ENCODE assay signal across 8 cellular contexts in the genomic region with DNA sequence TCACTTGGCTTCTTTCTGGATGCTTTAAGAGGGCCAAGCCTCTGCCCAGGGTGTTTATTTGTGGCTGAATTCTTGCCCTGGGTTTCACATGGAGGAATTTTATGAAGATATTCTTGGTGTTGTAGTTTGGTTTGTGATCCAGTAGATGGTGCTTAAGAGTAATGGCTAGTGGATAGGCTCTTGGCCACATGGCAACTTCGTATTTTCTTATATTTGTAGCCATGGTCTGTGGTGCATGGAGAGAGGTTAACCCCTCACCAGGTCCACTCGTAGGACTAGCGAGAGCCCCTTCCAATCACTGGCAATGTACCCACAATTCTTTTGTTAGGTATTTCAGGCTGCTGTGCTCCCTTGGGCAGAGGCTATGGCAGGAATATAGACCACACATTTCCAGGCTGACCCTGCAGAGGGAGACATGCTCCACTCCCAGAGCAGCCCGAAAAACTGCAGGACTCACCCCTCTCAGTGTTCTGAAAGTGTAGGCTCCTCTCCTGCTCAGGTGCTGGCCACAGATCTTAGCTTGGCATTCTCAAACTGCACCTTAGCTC.
A peak's percentile ranks its signal among the peaks of the same experiment; 100 is the strongest.
DNase-seq lines count a peak whose midpoint lies in the region; TF ChIP-seq lines count a peak whose summit lies in the region.

No MANE protein-coding gene starts in this region.

- H3K4me3 ChIP-seq in Jurkat, Clone E6-1 (ENCODE audit: low read length), result no peak overlapping the region
- H3K4me3 ChIP-seq in mesendoderm (ENCODE audit: low read length) (no peak overlapping the region), tibial nerve (no peak overlapping the region)

- H2BK15ac ChIP-seq in mesendoderm (replicated peaks; ENCODE audit: low read depth), result no peak overlapping the region

- H2BK120ac ChIP-seq in mesendoderm (ENCODE audit: low read depth, low read length), result no peak overlapping the region

- H3K9ac ChIP-seq in mesendoderm (ENCODE audit: low read length), result no peak overlapping the region

- TF ChIP-seq EP300 in tibial nerve (IDR thresholded peaks at IDR 0.05), result no peak

- peak; percentile 46 for DNase-seq in GDM1 (lab: John Stamatoyannopoulos, UW)
- peak; percentile 4 for DNase-seq in Jurkat, Clone E6-1 (ENCODE audit: low read depth, low spot score)
- peak; percentile 14 for DNase-seq in amniotic stem cell (lab: John Stamatoyannopoulos, UW)
- DNase-seq in mesendoderm, result peak; percentile 70
- no peak for DNase-seq in A172 (ENCODE audit: low spot score)
- DNase-seq in NCI-H1930 (lab: John Stamatoyannopoulos, UW), result no peak
- DNase-seq in tibial nerve (ENCODE audit: low spot score in 2 of 2), result no peak
- DNase-seq in effector CD4-positive, alpha-beta T cell, result no peak

- no peaks in the 10 kb centered on the region for H3K36me3 ChIP-seq in mesendoderm (ENCODE audit: control insufficient read depth, insufficient read depth, low read length)
- H3K36me3 ChIP-seq in tibial nerve, result no peaks in the 10 kb centered on the region

- no peak overlapping the region for H4K5ac ChIP-seq in mesendoderm (ENCODE audit: low read length)

- H3K4ac ChIP-seq in mesendoderm (ENCODE audit: low read depth, low read length), result no peak overlapping the region

- no peak overlapping the region for H3K56ac ChIP-seq in mesendoderm (ENCODE audit: low read length)

- no peaks in the 10 kb centered on the region for H3K79me2 ChIP-seq in mesendoderm (ENCODE audit: control insufficient read depth, insufficient read depth, low read length)

- H3K4me1 ChIP-seq in mesendoderm (ENCODE audit: control insufficient read depth, low read depth, low read length) (no peaks in the 10 kb centered on the region), tibial nerve (no peaks in the 10 kb centered on the region)

- H2AK5ac ChIP-seq in mesendoderm (ENCODE audit: low read length), result no peak overlapping the region

- H3K27me3 ChIP-seq in mesendoderm (ENCODE audit: insufficient read depth, low read length, poor library complexity), result no peaks in the 10 kb centered on the region
- no peaks in the 10 kb centered on the region for H3K27me3 ChIP-seq in tibial nerve

- no peak overlapping the region for H2BK5ac ChIP-seq in mesendoderm (ENCODE audit: low read length)

- WGBS in mesendoderm (ENCODE audit: extremely low coverage, insufficient coverage, low lambda C conversion rate), result no CpG with 5 or more reads among the region's 4 CpGs
- 79 to 91% methylated on average over 4 of the region's 4 CpGs for WGBS in tibial nerve, 2 donors

- peaks cover 0 to 21% (median 0%) of the 10 kb centered on the region in 4 donors for H3K9me3 ChIP-seq in tibial nerve

- TF ChIP-seq CTCF in tibial nerve (IDR thresholded peaks at IDR 0.05), result peak in 1 of 5 experiments; percentile 18

- H3K18ac ChIP-seq in mesendoderm (ENCODE audit: low read length), result no peak overlapping the region

- H3K27ac ChIP-seq in mesendoderm (ENCODE audit: low read depth, low read length), result no peak overlapping the region
- H3K27ac ChIP-seq in tibial nerve, result no peak overlapping the region

- no peak for TF ChIP-seq POLR2A in tibial nerve (IDR thresholded peaks at IDR 0.05)

- no peaks in the 10 kb centered on the region for H3K79me1 ChIP-seq in mesendoderm (ENCODE audit: low read length)

- no peak overlapping the region for H4K8ac ChIP-seq in mesendoderm (ENCODE audit: low read depth, low read length)

- no peak overlapping the region for H3K4me2 ChIP-seq in mesendoderm (ENCODE audit: low read length)

- H3K23ac ChIP-seq in mesendoderm (ENCODE audit: low read length), result no peak overlapping the region

Comparison
In these comparisons a context has a peak if more than half of its experiments do, and no peak if none do; other contexts are left out.
1. DNase-seq: peak in GDM1 (single experiment), Jurkat, Clone E6-1 (single experiment), amniotic stem cell (single experiment) and mesendoderm (single experiment); none in A172 (single experiment), NCI-H1930 (0 of 2), tibial nerve (0 of 2) and effector CD4-positive, alpha-beta T cell (single experiment).